In the genomic region with DNA sequence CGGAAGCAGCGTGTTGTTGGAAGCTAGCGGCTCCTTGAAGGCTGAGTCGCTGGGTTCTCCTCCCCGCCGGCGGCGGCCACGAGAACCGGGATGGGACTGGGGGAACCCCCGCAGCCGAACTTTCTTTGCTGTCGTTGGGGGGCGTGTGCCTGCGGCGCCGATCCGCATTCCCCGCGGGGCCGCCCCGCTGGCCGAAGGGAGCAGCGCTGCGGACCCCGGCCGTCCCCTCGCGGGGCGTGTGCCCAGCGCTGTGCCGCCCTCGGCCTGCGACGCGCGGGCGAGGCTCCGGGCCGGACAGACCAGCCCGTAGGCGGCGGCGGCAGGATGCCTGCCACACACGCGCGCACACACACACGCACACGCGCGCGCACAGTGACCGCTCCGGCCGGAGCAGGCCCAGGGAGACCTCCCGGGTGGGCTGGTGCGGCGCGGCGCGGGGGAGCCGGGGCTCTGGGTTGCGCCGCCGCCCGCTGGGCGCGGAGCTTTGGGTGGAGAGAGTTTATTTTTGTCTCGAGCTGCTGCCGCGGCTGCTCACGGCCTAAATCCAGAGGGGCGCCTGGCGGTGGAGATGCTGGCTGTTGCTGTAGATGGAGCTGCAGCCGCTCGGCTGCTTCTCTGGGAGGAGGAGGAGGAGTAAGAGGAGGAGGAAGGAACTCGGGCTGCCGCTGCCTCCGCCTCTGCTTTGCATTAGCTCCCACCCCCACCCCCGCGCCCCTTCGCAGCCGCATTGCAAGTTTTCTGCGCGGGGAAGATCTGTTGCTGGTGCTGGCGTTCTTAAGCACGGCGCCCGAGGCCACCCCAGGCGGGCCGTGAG, we compare ENCODE assay signal across 1 cellular context.
TF ChIP-seq lines count a peak whose summit lies in the region.

A gene with protein sequence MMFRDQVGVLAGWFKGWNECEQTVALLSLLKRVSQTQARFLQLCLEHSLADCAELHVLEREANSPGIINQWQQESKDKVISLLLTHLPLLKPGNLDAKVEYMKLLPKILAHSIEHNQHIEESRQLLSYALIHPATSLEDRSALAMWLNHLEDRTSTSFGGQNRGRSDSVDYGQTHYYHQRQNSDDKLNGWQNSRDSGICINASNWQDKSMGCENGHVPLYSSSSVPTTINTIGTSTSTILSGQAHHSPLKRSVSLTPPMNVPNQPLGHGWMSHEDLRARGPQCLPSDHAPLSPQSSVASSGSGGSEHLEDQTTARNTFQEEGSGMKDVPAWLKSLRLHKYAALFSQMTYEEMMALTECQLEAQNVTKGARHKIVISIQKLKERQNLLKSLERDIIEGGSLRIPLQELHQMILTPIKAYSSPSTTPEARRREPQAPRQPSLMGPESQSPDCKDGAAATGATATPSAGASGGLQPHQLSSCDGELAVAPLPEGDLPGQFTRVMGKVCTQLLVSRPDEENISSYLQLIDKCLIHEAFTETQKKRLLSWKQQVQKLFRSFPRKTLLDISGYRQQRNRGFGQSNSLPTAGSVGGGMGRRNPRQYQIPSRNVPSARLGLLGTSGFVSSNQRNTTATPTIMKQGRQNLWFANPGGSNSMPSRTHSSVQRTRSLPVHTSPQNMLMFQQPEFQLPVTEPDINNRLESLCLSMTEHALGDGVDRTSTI (plus strand): TSS at position 719 of the 814 bp plus-strand sequence. CDS start 789 bp downstream, outside the sequence.

TF ChIP-seq in HepG2, 621 proteins besides CTCF, POLR2A, EP300 and RAD21 (continued from another document and continues in another):
- no peak for TF ChIP-seq ZFP82 (CRISPR knock-in tag; IDR thresholded peaks at IDR 0.05; ENCODE audit: borderline replicate concordance)
- peak; percentile 48 for TF ChIP-seq KMT2B (CRISPR knock-in tag; IDR thresholded peaks at IDR 0.05)
- no peak for TF ChIP-seq RAD51 (IDR thresholded peaks at IDR 0.05; ENCODE audit: borderline replicate concordance)
- TF ChIP-seq ZSCAN31 (CRISPR knock-in tag; IDR thresholded peaks at IDR 0.05; ENCODE audit: low read depth) = no peak
- TF ChIP-seq, protein P1, sequence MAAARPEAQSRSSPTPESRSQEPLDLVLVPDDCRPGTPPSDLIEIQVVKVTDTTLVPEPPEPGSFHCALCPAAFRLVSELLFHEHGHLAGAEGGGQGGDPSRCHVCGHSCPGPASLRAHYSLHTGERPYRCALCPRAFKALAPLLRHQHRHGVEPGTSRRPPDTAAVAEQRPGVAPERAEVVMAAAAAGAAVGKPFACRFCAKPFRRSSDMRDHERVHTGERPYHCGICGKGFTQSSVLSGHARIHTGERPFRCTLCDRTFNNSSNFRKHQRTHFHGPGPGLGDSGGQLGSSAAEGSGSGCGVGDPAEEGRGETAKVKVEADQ (CRISPR knock-in tag; IDR thresholded peaks at IDR 0.05; ENCODE audit: borderline replicate concordance) = no peak
- TF ChIP-seq, protein P2, sequence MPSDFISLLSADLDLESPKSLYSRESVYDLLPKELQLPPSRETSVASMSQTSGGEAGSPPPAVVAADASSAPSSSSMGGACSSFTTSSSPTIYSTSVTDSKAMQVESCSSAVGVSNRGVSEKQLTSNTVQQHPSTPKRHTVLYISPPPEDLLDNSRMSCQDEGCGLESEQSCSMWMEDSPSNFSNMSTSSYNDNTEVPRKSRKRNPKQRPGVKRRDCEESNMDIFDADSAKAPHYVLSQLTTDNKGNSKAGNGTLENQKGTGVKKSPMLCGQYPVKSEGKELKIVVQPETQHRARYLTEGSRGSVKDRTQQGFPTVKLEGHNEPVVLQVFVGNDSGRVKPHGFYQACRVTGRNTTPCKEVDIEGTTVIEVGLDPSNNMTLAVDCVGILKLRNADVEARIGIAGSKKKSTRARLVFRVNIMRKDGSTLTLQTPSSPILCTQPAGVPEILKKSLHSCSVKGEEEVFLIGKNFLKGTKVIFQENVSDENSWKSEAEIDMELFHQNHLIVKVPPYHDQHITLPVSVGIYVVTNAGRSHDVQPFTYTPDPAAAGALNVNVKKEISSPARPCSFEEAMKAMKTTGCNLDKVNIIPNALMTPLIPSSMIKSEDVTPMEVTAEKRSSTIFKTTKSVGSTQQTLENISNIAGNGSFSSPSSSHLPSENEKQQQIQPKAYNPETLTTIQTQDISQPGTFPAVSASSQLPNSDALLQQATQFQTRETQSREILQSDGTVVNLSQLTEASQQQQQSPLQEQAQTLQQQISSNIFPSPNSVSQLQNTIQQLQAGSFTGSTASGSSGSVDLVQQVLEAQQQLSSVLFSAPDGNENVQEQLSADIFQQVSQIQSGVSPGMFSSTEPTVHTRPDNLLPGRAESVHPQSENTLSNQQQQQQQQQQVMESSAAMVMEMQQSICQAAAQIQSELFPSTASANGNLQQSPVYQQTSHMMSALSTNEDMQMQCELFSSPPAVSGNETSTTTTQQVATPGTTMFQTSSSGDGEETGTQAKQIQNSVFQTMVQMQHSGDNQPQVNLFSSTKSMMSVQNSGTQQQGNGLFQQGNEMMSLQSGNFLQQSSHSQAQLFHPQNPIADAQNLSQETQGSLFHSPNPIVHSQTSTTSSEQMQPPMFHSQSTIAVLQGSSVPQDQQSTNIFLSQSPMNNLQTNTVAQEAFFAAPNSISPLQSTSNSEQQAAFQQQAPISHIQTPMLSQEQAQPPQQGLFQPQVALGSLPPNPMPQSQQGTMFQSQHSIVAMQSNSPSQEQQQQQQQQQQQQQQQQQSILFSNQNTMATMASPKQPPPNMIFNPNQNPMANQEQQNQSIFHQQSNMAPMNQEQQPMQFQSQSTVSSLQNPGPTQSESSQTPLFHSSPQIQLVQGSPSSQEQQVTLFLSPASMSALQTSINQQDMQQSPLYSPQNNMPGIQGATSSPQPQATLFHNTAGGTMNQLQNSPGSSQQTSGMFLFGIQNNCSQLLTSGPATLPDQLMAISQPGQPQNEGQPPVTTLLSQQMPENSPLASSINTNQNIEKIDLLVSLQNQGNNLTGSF (CRISPR knock-in tag; IDR thresholded peaks at IDR 0.05) = no peak
- TF ChIP-seq, protein P3, sequence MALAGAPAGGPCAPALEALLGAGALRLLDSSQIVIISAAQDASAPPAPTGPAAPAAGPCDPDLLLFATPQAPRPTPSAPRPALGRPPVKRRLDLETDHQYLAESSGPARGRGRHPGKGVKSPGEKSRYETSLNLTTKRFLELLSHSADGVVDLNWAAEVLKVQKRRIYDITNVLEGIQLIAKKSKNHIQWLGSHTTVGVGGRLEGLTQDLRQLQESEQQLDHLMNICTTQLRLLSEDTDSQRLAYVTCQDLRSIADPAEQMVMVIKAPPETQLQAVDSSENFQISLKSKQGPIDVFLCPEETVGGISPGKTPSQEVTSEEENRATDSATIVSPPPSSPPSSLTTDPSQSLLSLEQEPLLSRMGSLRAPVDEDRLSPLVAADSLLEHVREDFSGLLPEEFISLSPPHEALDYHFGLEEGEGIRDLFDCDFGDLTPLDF (CRISPR knock-in tag; IDR thresholded peaks at IDR 0.05) = no peak
- TF ChIP-seq, protein P4, sequence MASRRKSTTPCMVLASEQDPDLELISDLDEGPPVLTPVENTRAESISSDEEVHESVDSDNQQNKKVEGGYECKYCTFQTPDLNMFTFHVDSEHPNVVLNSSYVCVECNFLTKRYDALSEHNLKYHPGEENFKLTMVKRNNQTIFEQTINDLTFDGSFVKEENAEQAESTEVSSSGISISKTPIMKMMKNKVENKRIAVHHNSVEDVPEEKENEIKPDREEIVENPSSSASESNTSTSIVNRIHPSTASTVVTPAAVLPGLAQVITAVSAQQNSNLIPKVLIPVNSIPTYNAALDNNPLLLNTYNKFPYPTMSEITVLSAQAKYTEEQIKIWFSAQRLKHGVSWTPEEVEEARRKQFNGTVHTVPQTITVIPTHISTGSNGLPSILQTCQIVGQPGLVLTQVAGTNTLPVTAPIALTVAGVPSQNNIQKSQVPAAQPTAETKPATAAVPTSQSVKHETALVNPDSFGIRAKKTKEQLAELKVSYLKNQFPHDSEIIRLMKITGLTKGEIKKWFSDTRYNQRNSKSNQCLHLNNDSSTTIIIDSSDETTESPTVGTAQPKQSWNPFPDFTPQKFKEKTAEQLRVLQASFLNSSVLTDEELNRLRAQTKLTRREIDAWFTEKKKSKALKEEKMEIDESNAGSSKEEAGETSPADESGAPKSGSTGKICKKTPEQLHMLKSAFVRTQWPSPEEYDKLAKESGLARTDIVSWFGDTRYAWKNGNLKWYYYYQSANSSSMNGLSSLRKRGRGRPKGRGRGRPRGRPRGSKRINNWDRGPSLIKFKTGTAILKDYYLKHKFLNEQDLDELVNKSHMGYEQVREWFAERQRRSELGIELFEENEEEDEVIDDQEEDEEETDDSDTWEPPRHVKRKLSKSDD (CRISPR knock-in tag; IDR thresholded peaks at IDR 0.05; ENCODE audit: low read depth) = no peak
- 0 out of 2 replicates have a peak, but pooled peaks have one; percentile 34 for TF ChIP-seq HOXA3 (CRISPR knock-in tag; IDR thresholded peaks at IDR 0.05)
- no peak; the same call in 1 of the 2 replicates for TF ChIP-seq ZNF780A (CRISPR knock-in tag; IDR thresholded peaks at IDR 0.05)
- TF ChIP-seq ZNF44 (CRISPR knock-in tag; IDR thresholded peaks at IDR 0.05) = no peak
- TF ChIP-seq, protein P5, sequence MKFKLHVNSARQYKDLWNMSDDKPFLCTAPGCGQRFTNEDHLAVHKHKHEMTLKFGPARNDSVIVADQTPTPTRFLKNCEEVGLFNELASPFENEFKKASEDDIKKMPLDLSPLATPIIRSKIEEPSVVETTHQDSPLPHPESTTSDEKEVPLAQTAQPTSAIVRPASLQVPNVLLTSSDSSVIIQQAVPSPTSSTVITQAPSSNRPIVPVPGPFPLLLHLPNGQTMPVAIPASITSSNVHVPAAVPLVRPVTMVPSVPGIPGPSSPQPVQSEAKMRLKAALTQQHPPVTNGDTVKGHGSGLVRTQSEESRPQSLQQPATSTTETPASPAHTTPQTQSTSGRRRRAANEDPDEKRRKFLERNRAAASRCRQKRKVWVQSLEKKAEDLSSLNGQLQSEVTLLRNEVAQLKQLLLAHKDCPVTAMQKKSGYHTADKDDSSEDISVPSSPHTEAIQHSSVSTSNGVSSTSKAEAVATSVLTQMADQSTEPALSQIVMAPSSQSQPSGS (CRISPR knock-in tag; IDR thresholded peaks at IDR 0.05) = 0 out of 2 replicates have a peak, but pooled peaks have one; percentile 19
- TF ChIP-seq, protein P6, sequence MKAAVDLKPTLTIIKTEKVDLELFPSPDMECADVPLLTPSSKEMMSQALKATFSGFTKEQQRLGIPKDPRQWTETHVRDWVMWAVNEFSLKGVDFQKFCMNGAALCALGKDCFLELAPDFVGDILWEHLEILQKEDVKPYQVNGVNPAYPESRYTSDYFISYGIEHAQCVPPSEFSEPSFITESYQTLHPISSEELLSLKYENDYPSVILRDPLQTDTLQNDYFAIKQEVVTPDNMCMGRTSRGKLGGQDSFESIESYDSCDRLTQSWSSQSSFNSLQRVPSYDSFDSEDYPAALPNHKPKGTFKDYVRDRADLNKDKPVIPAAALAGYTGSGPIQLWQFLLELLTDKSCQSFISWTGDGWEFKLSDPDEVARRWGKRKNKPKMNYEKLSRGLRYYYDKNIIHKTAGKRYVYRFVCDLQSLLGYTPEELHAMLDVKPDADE (CRISPR knock-in tag; IDR thresholded peaks at IDR 0.05) = no peak
- TF ChIP-seq, protein P7, sequence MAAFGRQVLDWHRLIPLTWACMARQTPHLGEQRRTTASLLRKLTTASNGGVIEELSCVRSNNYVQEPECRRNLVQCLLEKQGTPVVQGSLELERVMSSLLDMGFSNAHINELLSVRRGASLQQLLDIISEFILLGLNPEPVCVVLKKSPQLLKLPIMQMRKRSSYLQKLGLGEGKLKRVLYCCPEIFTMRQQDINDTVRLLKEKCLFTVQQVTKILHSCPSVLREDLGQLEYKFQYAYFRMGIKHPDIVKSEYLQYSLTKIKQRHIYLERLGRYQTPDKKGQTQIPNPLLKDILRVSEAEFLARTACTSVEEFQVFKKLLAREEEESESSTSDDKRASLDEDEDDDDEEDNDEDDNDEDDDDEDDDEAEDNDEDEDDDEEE (CRISPR knock-in tag; IDR thresholded peaks at IDR 0.05) = 0 out of 2 replicates have a peak, but pooled peaks have one; percentile 25
- TF ChIP-seq, protein P8, sequence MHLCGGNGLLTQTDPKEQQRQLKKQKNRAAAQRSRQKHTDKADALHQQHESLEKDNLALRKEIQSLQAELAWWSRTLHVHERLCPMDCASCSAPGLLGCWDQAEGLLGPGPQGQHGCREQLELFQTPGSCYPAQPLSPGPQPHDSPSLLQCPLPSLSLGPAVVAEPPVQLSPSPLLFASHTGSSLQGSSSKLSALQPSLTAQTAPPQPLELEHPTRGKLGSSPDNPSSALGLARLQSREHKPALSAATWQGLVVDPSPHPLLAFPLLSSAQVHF (CRISPR knock-in tag; IDR thresholded peaks at IDR 0.05) = 0 out of 2 replicates have a peak, but pooled peaks have one; percentile 17
- no peak for TF ChIP-seq JUND (CRISPR knock-in tag; IDR thresholded peaks at IDR 0.05)
- TF ChIP-seq HMGA1 (CRISPR knock-in tag; conservative IDR thresholded peaks at IDR 0.05) = no peak
- no peak for TF ChIP-seq ADNP (CRISPR knock-in tag; IDR thresholded peaks at IDR 0.05)
- no peak for TF ChIP-seq AHR (CRISPR knock-in tag; IDR thresholded peaks at IDR 0.05)
- TF ChIP-seq POLR2G (IDR thresholded peaks at IDR 0.05; ENCODE audit: low read depth, low read length) = peak; percentile 52
- TF ChIP-seq ZNF543 (CRISPR knock-in tag; IDR thresholded peaks at IDR 0.05) = no peak
- no peak for TF ChIP-seq MED1 (CRISPR knock-in tag; IDR thresholded peaks at IDR 0.05)
- TF ChIP-seq ZC3H13 (CRISPR knock-in tag; IDR thresholded peaks at IDR 0.05) = 0 out of 2 replicates have a peak, but pooled peaks have one; percentile 38
- TF ChIP-seq, protein P9, sequence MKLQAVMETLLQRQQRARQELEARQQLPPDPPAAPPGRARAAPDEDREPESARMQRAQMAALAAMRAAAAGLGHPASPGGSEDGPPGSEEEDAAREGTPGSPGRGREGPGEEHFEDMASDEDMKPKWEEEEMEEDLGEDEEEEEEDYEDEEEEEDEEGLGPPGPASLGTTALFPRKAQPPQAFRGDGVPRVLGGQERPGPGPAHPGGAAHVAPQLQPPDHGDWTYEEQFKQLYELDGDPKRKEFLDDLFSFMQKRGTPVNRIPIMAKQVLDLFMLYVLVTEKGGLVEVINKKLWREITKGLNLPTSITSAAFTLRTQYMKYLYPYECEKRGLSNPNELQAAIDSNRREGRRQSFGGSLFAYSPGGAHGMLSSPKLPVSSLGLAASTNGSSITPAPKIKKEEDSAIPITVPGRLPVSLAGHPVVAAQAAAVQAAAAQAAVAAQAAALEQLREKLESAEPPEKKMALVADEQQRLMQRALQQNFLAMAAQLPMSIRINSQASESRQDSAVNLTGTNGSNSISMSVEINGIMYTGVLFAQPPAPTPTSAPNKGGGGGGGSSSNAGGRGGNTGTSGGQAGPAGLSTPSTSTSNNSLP (IDR thresholded peaks at IDR 0.05; ENCODE audit: low read depth, low read length) = no peak
- TF ChIP-seq, protein P10, sequence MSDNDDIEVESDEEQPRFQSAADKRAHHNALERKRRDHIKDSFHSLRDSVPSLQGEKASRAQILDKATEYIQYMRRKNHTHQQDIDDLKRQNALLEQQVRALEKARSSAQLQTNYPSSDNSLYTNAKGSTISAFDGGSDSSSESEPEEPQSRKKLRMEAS (IDR thresholded peaks at IDR 0.05) = peak; percentile 10
- peak; percentile 18; the same call in 1 of the 2 replicates for TF ChIP-seq KDM5B (CRISPR knock-in tag; IDR thresholded peaks at IDR 0.05; ENCODE audit: borderline replicate concordance)
- TF ChIP-seq ZNF589 (CRISPR knock-in tag; conservative IDR thresholded peaks at IDR 0.05) = no peak
- TF ChIP-seq, protein P11, sequence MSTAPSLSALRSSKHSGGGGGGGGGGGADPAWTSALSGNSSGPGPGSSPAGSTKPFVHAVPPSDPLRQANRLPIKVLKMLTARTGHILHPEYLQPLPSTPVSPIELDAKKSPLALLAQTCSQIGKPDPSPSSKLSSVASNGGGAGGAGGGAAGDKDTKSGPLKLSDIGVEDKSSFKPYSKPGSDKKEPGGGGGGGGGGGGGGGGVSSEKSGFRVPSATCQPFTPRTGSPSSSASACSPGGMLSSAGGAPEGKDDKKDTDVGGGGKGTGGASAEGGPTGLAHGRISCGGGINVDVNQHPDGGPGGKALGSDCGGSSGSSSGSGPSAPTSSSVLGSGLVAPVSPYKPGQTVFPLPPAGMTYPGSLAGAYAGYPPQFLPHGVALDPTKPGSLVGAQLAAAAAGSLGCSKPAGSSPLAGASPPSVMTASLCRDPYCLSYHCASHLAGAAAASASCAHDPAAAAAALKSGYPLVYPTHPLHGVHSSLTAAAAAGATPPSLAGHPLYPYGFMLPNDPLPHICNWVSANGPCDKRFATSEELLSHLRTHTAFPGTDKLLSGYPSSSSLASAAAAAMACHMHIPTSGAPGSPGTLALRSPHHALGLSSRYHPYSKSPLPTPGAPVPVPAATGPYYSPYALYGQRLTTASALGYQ (CRISPR knock-in tag; IDR thresholded peaks at IDR 0.05) = no peak
- TF ChIP-seq ISL2 (CRISPR knock-in tag; IDR thresholded peaks at IDR 0.05) = no peak
